In the genomic region with DNA sequence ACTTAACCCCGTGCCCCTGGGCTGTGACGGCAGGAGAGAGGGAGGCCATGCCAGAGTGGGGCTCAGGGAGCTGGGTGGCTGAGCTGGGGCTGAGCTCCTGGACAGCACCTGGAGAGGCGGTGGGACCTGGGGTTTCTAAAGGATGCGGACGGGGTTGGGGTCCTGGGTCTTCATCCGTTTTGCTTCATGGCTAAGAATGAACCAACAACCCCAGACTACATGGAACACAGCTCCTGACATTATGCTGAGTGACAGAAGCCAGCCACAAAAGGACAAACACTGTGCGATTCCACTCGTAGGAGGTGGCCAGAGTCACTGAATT, we compare ENCODE assay signal across 10 cellular contexts.
DNase-seq lines count a peak whose midpoint lies in the region; ATAC-seq, FAIRE-seq and TF ChIP-seq lines count a peak whose summit lies in the region.
"Had no signal": no experiment of that assay in that cellular context is flagged by ENCODE, and none has a peak within 500 bp of the region (broad histone marks: within the 10 kb centered on the region; RNA-seq: fewer than 3 reads in every experiment).

No MANE protein-coding gene starts in this region.

- H3K79me2 ChIP-seq in H1 (ENCODE audit: control insufficient read depth in 1 of 2, insufficient read depth in 2 of 2, low read length in 2 of 2): peaks cover 10 to 100% of the 10 kb centered on the region in 2 experiments
- H3K79me2 ChIP-seq in neural progenitor cell (ENCODE audit: low read depth): peaks cover 96% of the 10 kb centered on the region

- H2AK5ac ChIP-seq in H1 (ENCODE audit: low read depth, low read length): peak overlapping the region; percentile 93; the same call in 1 of the 2 replicates

- no peak for TF ChIP-seq EP300 in H1 (IDR thresholded peaks at IDR 0.05; ENCODE audit: borderline replicate concordance in 1 of 2, low read depth in 2 of 2, low read length in 2 of 2)

- 40 to 52% methylated on average over 8 of the region's 8 CpGs for WGBS in heart right ventricle, 2 donors
- WGBS in H1 (ENCODE audit: extremely low coverage in 1 of 2, insufficient coverage in 1 of 2, insufficient read length in 1 of 2, insufficient replicate concordance in 2 of 2, low coverage in 1 of 2, low lambda C conversion rate in 2 of 2, missing lambda C conversion rate in 1 of 2), 2 experiments: 79% methylated on average over 8 of the region's 8 CpGs; no CpG with 5 or more reads in 1 of the 2 experiments
- 60% methylated on average over 8 of the region's 8 CpGs for WGBS in urinary bladder

- no peak overlapping the region for H2AFZ ChIP-seq in H1 (ENCODE audit: low read length)
- H2AFZ ChIP-seq in neural progenitor cell (replicated peaks): no peak overlapping the region

- no peak overlapping the region for H3K14ac ChIP-seq in H1 (ENCODE audit: insufficient read length)

- H3K56ac ChIP-seq in H1 (replicated peaks; ENCODE audit: insufficient read length, low read depth, low read length): no peak overlapping the region

- intact Hi-C loops in heart right ventricle (cut with DNase I): loop anchor here in 4 of 10 donors (2.0 to 10.0 kb wide), 5 partner anchors 49 to 261 kb away; no protein-coding TSS in a partner anchor
- intact Hi-C loops in Right ventricle myocardium inferior (cut with DNase I): loop anchor here (5.0 kb wide), 2 partner anchors 49 to 176 kb away; no protein-coding TSS in a partner anchor
- intact Hi-C loops in CD8-positive, alpha-beta T cell (cut with DNase I, micrococcal nuclease): no loop called here

- peak overlapping the region; percentile 60 for H3K18ac ChIP-seq in H1 (ENCODE audit: extremely low read depth, low read length)

- no peak for FAIRE-seq in H1 (lab: Jason Lieb, UNC)

- H3K27ac Mint-ChIP-seq in neural progenitor cell: peak overlapping the region; percentile 86
- H3K27ac Mint-ChIP-seq in CD8-positive, alpha-beta T cell: no peak overlapping the region
- H3K27ac Mint-ChIP-seq: activated naive CD8-positive, alpha-beta T cell had no signal

- H2BK15ac ChIP-seq in H1 (ENCODE audit: low read length): no peak overlapping the region

- CTCF ChIA-PET in H1 (lab: Charles Lee; ENCODE audit: partially characterized antibody): interaction anchor here (0.6 to 5.5 kb wide), 6 partner anchors 9 to 264 kb away, joined by 3 to 39 read pairs (median 3); no protein-coding TSS in a partner anchor
- CTCF ChIA-PET in CD8-positive, alpha-beta T cell (lab: Charles Lee): no interaction called here

- no peak overlapping the region for H3K4me3 Mint-ChIP-seq in neural progenitor cell
- H3K4me3 Mint-ChIP-seq in CD8-positive, alpha-beta T cell: no peak overlapping the region
- H3K4me3 Mint-ChIP-seq: activated naive CD8-positive, alpha-beta T cell had no signal

- no peak overlapping the region for H4K5ac ChIP-seq in H1 (ENCODE audit: insufficient read length, low read depth, low read length)

- no peak for TF ChIP-seq CTCF in heart right ventricle (IDR thresholded peaks at IDR 0.05)
- TF ChIP-seq CTCF in H1 (IDR thresholded peaks at IDR 0.05; ENCODE audit: control extremely low read depth in 1 of 3, insufficient read depth in 1 of 3, low read depth in 1 of 3, low read length in 3 of 3): no peak
- TF ChIP-seq CTCF in neural progenitor cell (IDR thresholded peaks at IDR 0.05): no peak
- no peak for TF ChIP-seq CTCF in CD8-positive, alpha-beta T cell (IDR thresholded peaks at IDR 0.05)

- H3K23ac ChIP-seq in H1 (ENCODE audit: insufficient read length): no peak overlapping the region

- H2BK120ac ChIP-seq in H1 (replicated peaks; ENCODE audit: low read depth, low read length): no peak overlapping the region

- peaks cover 4% of the 10 kb centered on the region; the same call in 1 of the 2 replicates for H3K23me2 ChIP-seq in H1 (ENCODE audit: low read depth, low read length)

- peak overlapping the region; percentile 75; the same call in 1 of the 2 replicates for H2BK12ac ChIP-seq in H1 (ENCODE audit: low read depth, low read length)

- H3K4me2 ChIP-seq in H1 (ENCODE audit: insufficient read depth in 1 of 2, low read depth in 2 of 2, low read length in 2 of 2): 0 out of 4 replicates have a peak overlapping the region, but pooled peaks of 1 of the 2 experiments have one; percentile 32
- H3K4me2 ChIP-seq in neural progenitor cell: no peak overlapping the region

- ATAC-seq in heart right ventricle (no peak), Right ventricle myocardium inferior (no peak)
- ATAC-seq in CD8-positive, alpha-beta T cell: no peak

- no peak for DNase-seq in heart right ventricle
- DNase-seq in Right ventricle myocardium inferior (ENCODE audit: missing footprints): no peak
- no peak for DNase-seq in H1 (ENCODE audit: low read depth in 1 of 2, low spot score in 2 of 2)
- no peak for DNase-seq in neural progenitor cell (ENCODE audit: low spot score)
- no peak for DNase-seq in iPS-NIHi11 (ENCODE audit: low spot score)
- DNase-seq in stimulated activated CD4-positive, alpha-beta T cell treated with anti-CD3 and anti-CD28 coated beads, Interleukin-4, amount 100 ng/mL, for 24 hours: no peak
- no peak for DNase-seq in CD8-positive, alpha-beta T cell
- DNase-seq: NCI-H82 had no signal

- peaks cover 79% of the 10 kb centered on the region for H3K4me1 Mint-ChIP-seq in neural progenitor cell
- H3K4me1 Mint-ChIP-seq in CD8-positive, alpha-beta T cell (ENCODE audit: low read depth): peaks cover 31% of the 10 kb centered on the region

- H3K9ac ChIP-seq in H1 (replicated peaks in 1 of 4; ENCODE audit: extremely low read depth in 1 of 4, low read depth in 3 of 4, low read length in 3 of 4): 0 out of 7 replicates have a peak overlapping the region, but pooled peaks of 1 of the 4 experiments have one; percentile 19
- H3K9ac ChIP-seq in neural progenitor cell: no peak overlapping the region

- H3K9me3 ChIP-seq in heart right ventricle (no peaks in the 10 kb centered on the region), H1 (ENCODE audit: insufficient read depth in 2 of 2, low read depth in 1 of 2, low read length in 1 of 2) (no peaks in the 10 kb centered on the region), neural progenitor cell (ENCODE audit: low read depth) (no peaks in the 10 kb centered on the region)
- no peaks in the 10 kb centered on the region for H3K9me3 ChIP-seq in CD8-positive, alpha-beta T cell (ENCODE audit: low read length)

- peaks cover 18% of the 10 kb centered on the region for H3K27me3 Mint-ChIP-seq in neural progenitor cell (ENCODE audit: insufficient read depth, low read depth)
- H3K27me3 Mint-ChIP-seq in CD8-positive, alpha-beta T cell (ENCODE audit: low read depth): no peaks in the 10 kb centered on the region
- H3K27me3 Mint-ChIP-seq: activated naive CD8-positive, alpha-beta T cell had no signal

- H3K27ac ChIP-seq in heart right ventricle: peak overlapping the region; percentile 2 to 93 (median 86)
- no peak overlapping the region for H3K27ac ChIP-seq in H1 (ENCODE audit: low read depth, low read length)
- peak overlapping the region; percentile 77 for H3K27ac ChIP-seq in neural progenitor cell
- H3K27ac ChIP-seq in urinary bladder (ENCODE audit: low read depth): peak overlapping the region; percentile 53
- H3K27ac ChIP-seq in CD8-positive, alpha-beta T cell (ENCODE audit: low read depth, low read length): no peak overlapping the region

- peak overlapping the region; percentile 75 for H2BK5ac ChIP-seq in H1 (ENCODE audit: low read depth, low read length)

- no peak overlapping the region for H2BK20ac ChIP-seq in H1 (ENCODE audit: low read length)

- H3K36me3 Mint-ChIP-seq in neural progenitor cell: peaks cover 2% of the 10 kb centered on the region
- H3K36me3 Mint-ChIP-seq in CD8-positive, alpha-beta T cell: peaks cover 11% of the 10 kb centered on the region
- H3K36me3 Mint-ChIP-seq: activated naive CD8-positive, alpha-beta T cell had no signal

- peaks cover 37% of the 10 kb centered on the region for H3F3A ChIP-seq in neural progenitor cell (ENCODE audit: low read depth)

- no peak overlapping the region for H4K8ac ChIP-seq in H1 (ENCODE audit: extremely low read depth, insufficient read depth, low read length)

- H3K4ac ChIP-seq in H1 (replicated peaks; ENCODE audit: insufficient read length, low read depth, low read length): no peak overlapping the region

- TF ChIP-seq RAD21 in H1 (IDR thresholded peaks at IDR 0.05 in 1 of 2, conservative IDR thresholded peaks at IDR 0.05 in 1 of 2; ENCODE audit: low read depth in 2 of 2, low read length in 2 of 2): no peak

- TF ChIP-seq POLR2A in H1 (IDR thresholded peaks at IDR 0.05; ENCODE audit: control extremely low read depth in 1 of 2, low read depth in 2 of 2, low read length in 2 of 2): no peak

- no peaks in the 10 kb centered on the region for H3K27me3 ChIP-seq in heart right ventricle
- no peaks in the 10 kb centered on the region for H3K27me3 ChIP-seq in H1 (replicated peaks in 1 of 4; ENCODE audit: control insufficient read depth in 3 of 4, extremely low read depth in 1 of 4, insufficient read depth in 3 of 4, low read length in 3 of 4)
- H3K27me3 ChIP-seq in neural progenitor cell: no peaks in the 10 kb centered on the region
- no peaks in the 10 kb centered on the region for H3K27me3 ChIP-seq in CD8-positive, alpha-beta T cell (ENCODE audit: insufficient read depth, low read length)

- peaks cover 36 to 97% (median 83%) of the 10 kb centered on the region in 9 donors for H3K4me1 ChIP-seq in heart right ventricle
- peaks cover 0 to 74% (median 55%) of the 10 kb centered on the region in 4 experiments; a peak in 6 of 7 replicates for H3K4me1 ChIP-seq in H1 (replicated peaks in 1 of 4; ENCODE audit: control insufficient read depth in 3 of 4, insufficient read depth in 4 of 4, low read length in 3 of 4)
- H3K4me1 ChIP-seq in neural progenitor cell: peaks cover 61% of the 10 kb centered on the region
- H3K4me1 ChIP-seq in urinary bladder (ENCODE audit: insufficient read depth): no peaks in the 10 kb centered on the region
- H3K4me1 ChIP-seq in CD8-positive, alpha-beta T cell (ENCODE audit: insufficient read depth, low read length): peaks cover 5% of the 10 kb centered on the region

- peak overlapping the region; percentile 44 for H4K91ac ChIP-seq in H1 (replicated peaks; ENCODE audit: insufficient read length, low read length)

- POLR2A ChIA-PET in H1 (lab: Charles Lee; ENCODE audit: partially characterized antibody): interaction anchor here (1.0 to 2.1 kb wide), 3 partner anchors 9 to 12 kb away, joined by 3 to 7 read pairs (median 4); no protein-coding TSS in a partner anchor
- POLR2A ChIA-PET in CD8-positive, alpha-beta T cell (lab: Charles Lee): no interaction called here

- no peaks in the 10 kb centered on the region for H3K9me3 Mint-ChIP-seq in neural progenitor cell
- no peaks in the 10 kb centered on the region for H3K9me3 Mint-ChIP-seq in CD8-positive, alpha-beta T cell

- H4K20me1 ChIP-seq in H1 (replicated peaks in 1 of 2; ENCODE audit: control insufficient read depth in 1 of 2, insufficient read depth in 2 of 2, low read length in 2 of 2) (peaks cover 31 to 46% of the 10 kb centered on the region in 2 experiments), neural progenitor cell (ENCODE audit: low read depth) (peaks cover 80% of the 10 kb centered on the region)

- peaks cover 0 to 7% (median 0%) of the 10 kb centered on the region in 9 donors for H3K36me3 ChIP-seq in heart right ventricle
- H3K36me3 ChIP-seq in H1 (ENCODE audit: control insufficient read depth in 2 of 4, insufficient read depth in 4 of 4, low read length in 3 of 4): peaks cover 0 to 3% (median 0%) of the 10 kb centered on the region in 4 experiments; a peak in 1 of 8 replicates
- H3K36me3 ChIP-seq in neural progenitor cell: no peaks in the 10 kb centered on the region
- H3K36me3 ChIP-seq in urinary bladder (ENCODE audit: insufficient read depth): no peaks in the 10 kb centered on the region
- no peaks in the 10 kb centered on the region for H3K36me3 ChIP-seq in CD8-positive, alpha-beta T cell (ENCODE audit: insufficient read depth, low read length)

- H3K79me1 ChIP-seq in H1 (ENCODE audit: low read depth, low read length): peaks cover 44% of the 10 kb centered on the region

- H3K4me3 ChIP-seq in heart right ventricle (peak overlapping the region in 6 of 10 donors; percentile 5 to 26 (median 18)), H1 (ENCODE audit: extremely low read depth in 1 of 4, insufficient read depth in 2 of 4, low read depth in 3 of 4, low read length in 4 of 4) (no peak overlapping the region), neural progenitor cell (no peak overlapping the region), urinary bladder (ENCODE audit: low read depth, low read length) (no peak overlapping the region)
- no peak overlapping the region for H3K4me3 ChIP-seq in CD8-positive, alpha-beta T cell (ENCODE audit: low read depth, low read length)

Comparison
In these comparisons a context has a peak if more than half of its experiments do, and no peak if none do; other contexts are left out.
1. H3K27ac ChIP-seq: peak in heart right ventricle (10 of 10), neural progenitor cell (single experiment) and urinary bladder (single experiment); none in H1 (single experiment) and CD8-positive, alpha-beta T cell (single experiment).
2. H3K4me3 ChIP-seq: peak in heart right ventricle (6 of 10); none in H1 (0 of 4), neural progenitor cell (single experiment), urinary bladder (single experiment) and CD8-positive, alpha-beta T cell (single experiment).